ENCODE assay signal across 17 cellular contexts in the genomic region with DNA sequence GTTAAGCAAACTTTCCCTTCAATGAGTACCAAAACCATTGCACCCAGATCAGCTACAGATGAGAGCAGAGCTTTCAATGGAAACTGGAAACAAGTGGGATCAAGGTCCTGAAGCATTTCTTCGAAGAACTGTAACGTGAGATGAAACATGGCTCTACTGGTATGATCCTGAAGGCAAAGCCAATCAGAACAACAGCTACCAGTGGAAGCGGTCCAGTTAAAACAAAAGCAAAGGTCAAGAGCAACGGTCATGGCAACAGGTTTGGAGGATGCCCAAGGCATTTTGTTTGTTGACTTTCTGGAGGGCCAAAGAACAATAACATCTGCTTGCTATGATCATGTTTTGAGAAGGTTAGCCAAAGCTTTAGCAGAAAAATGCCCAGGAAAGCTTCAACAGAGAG.
A peak's percentile ranks its signal among the peaks of the same experiment; 100 is the strongest.
DNase-seq lines count a peak whose midpoint lies in the region; ATAC-seq and TF ChIP-seq lines count a peak whose summit lies in the region.
"Had no signal": no experiment of that assay in that cellular context is flagged by ENCODE, and none has a peak within 500 bp of the region (broad histone marks: within the 10 kb centered on the region; RNA-seq: fewer than 3 reads in every experiment).

No MANE protein-coding gene starts in this region.

- intact Hi-C loops in upper lobe of right lung (cut with DNase I) (no loop called here), sigmoid colon (cut with DNase I) (no loop called here)

- no peaks in the 10 kb centered on the region for H3K36me3 ChIP-seq in upper lobe of right lung
- no peaks in the 10 kb centered on the region for H3K36me3 ChIP-seq in sigmoid colon
- H3K36me3 ChIP-seq: ascending aorta, thoracic aorta had no signal

- no peak for TF ChIP-seq EP300 in sigmoid colon (IDR thresholded peaks at IDR 0.05)

- TF ChIP-seq CTCF in upper lobe of right lung (IDR thresholded peaks at IDR 0.05) (no peak), sigmoid colon (IDR thresholded peaks at IDR 0.05) (no peak)

- DNase-seq in NCI-H510A treated with DMSO at 0.1 percent for 48 hours (lab: John Stamatoyannopoulos, UW) (peak; percentile 20), NCI-H510A (lab: John Stamatoyannopoulos, UW) (no peak), SHP77 (lab: John Stamatoyannopoulos, UW) (peak; percentile 22 to 37), islet precursor cell (peak; percentile 18), upper lobe of right lung (no peak), NOMO-1 (lab: John Stamatoyannopoulos, UW; ENCODE audit: unreplicated experiment in 2 of 2) (no peak), erythroblast (lab: John Stamatoyannopoulos, UW) (no peak), sigmoid colon (no peak)
- DNase-seq: activated CD4-positive, alpha-beta memory T cell treated with anti-CD3 and anti-CD28 coated beads, Interleukin-2, amount 10 ng/mL, durations not matched to agents 7 days and 5 days; effector memory CD4-positive, alpha-beta T cell; head of caudate nucleus; NCI-H1048; NCI-H82; SIG-M5; stimulated activated CD4-positive, alpha-beta T cell treated with anti-CD3 and anti-CD28 coated beads, Interleukin-15, amount 100 ng/mL, for 24 hours had no signal

- TF ChIP-seq POLR2A in erythroblast (IDR thresholded peaks at IDR 0.05; ENCODE audit: low read length) (no peak), sigmoid colon (IDR thresholded peaks at IDR 0.05) (no peak)

- peak; percentile 50 for ATAC-seq in upper lobe of right lung

- H3K4me1 ChIP-seq in upper lobe of right lung: peaks cover 4% of the 10 kb centered on the region
- H3K4me1 ChIP-seq in sigmoid colon: peaks cover 0 to 2% (median 0%) of the 10 kb centered on the region in 4 donors
- H3K4me1 ChIP-seq: ascending aorta had no signal

- H3K27ac ChIP-seq in upper lobe of right lung (peak overlapping the region; percentile 37), sigmoid colon (no peak overlapping the region)
- H3K27ac ChIP-seq: ascending aorta, thoracic aorta had no signal

- H3K9me3 ChIP-seq in upper lobe of right lung (no peaks in the 10 kb centered on the region), sigmoid colon (no peaks in the 10 kb centered on the region)
- H3K9me3 ChIP-seq: ascending aorta, thoracic aorta had no signal

- no peak overlapping the region for H3K4me3 ChIP-seq in upper lobe of right lung
- no peak overlapping the region for H3K4me3 ChIP-seq in sigmoid colon
- H3K4me3 ChIP-seq: ascending aorta, thoracic aorta had no signal

- 17 to 70% methylated on average over 4 of the region's 4 CpGs for WGBS in sigmoid colon, 2 donors

- no peaks in the 10 kb centered on the region for H3K27me3 ChIP-seq in upper lobe of right lung
- H3K27me3 ChIP-seq in sigmoid colon: no peaks in the 10 kb centered on the region
- H3K27me3 ChIP-seq: ascending aorta had no signal

Comparison
In these comparisons a context has a peak if more than half of its experiments do, and no peak if none do; other contexts are left out.
1. DNase-seq: peak in NCI-H510A treated with DMSO at 0.1 percent for 48 hours (single experiment), SHP77 (2 of 2) and islet precursor cell (single experiment); none in NCI-H510A (single experiment), upper lobe of right lung (single experiment), NOMO-1 (0 of 2), erythroblast (0 of 2) and sigmoid colon (single experiment).